ENCODE assay signal across 23 cellular contexts in the genomic region with DNA sequence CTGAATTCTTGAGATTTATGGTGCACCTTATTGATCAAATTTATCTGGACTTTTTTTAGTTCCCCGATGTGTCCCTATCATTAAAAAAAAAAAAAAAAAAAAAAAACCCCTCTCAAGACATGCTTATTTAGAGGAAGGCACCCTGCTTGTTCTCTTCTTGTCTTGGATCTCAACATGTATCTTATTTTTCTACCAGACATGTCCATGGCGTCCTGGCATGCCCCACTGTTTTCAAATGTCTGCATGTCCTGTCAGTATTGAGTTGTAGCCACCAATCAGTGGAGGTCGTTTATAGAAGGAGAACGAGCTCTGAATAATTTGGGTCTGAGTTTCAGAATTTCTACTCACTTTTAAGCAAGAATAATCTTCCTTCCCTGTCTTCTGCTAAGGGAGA. TPM values are rescaled to one million over a fixed set of nuclear protein-coding genes. Genes with fewer than 3 reads are reported as not detected.
DNase-seq lines count a peak whose midpoint lies in the region; ATAC-seq, FAIRE-seq and TF ChIP-seq lines count a peak whose summit lies in the region.
"Had no signal": no experiment of that assay in that cellular context is flagged by ENCODE, and none has a peak within 500 bp of the region (broad histone marks: within the 10 kb centered on the region; RNA-seq: fewer than 3 reads in every experiment).

No MANE protein-coding gene starts in this region.

- H4K20me1 ChIP-seq in HepG2 (ENCODE audit: insufficient read depth, low read length): peaks cover 3% of the 10 kb centered on the region; the same call in 1 of the 2 replicates

- peaks cover 92% of the 10 kb centered on the region for H3K27me3 Mint-ChIP-seq in stimulated activated naive CD8-positive, alpha-beta T cell treated with anti-CD3 and anti-CD28 coated beads, Interleukin-15, Interleukin-2, amounts not matched to agents 100 ng/mL and 50 ng/mL, for 24 hours
- peaks cover 99% of the 10 kb centered on the region for H3K27me3 Mint-ChIP-seq in stimulated activated naive CD8-positive, alpha-beta T cell treated with anti-CD3 and anti-CD28 coated beads, Interleukin-15, amount 100 ng/mL, for 72 hours

- intact Hi-C loops in vagina (cut with DNase I): loop anchor here (5.0 to 10.0 kb wide), 2 partner anchors 375 to 722 kb away; no protein-coding TSS in a partner anchor
- intact Hi-C loops in HepG2 (cut with micrococcal nuclease; ENCODE audit: unreplicated experiment): no loop called here

- no peak for DNase-seq in stimulated activated naive CD8-positive, alpha-beta T cell treated with anti-CD3 and anti-CD28 coated beads, Interleukin-15, amount 100 ng/mL, for 72 hours
- DNase-seq in fibroblast of villous mesenchyme (ENCODE audit: low read depth): peak; percentile 38
- peak in 1 of 2 donors; percentile 75 for DNase-seq in vagina (ENCODE audit: extremely low spot score in 2 of 2)
- DNase-seq in HepG2 (ENCODE audit: low spot score): no peak
- DNase-seq: activated naive CD4-positive, alpha-beta T cell treated with anti-CD3 and anti-CD28 coated beads for 36 hours; caudate nucleus; foreskin melanocyte; kidney; NCI-H1694; NCI-H69; nucleus accumbens; stimulated activated CD4-positive, alpha-beta T cell treated with anti-CD3 and anti-CD28 coated beads, Interleukin-12 subunit alpha, Interleukin-12 subunit beta, amount 100 ng/mL, for 4 hours; T1000 had no signal

- peak overlapping the region; percentile 9 for H3K4me3 Mint-ChIP-seq in stimulated activated naive CD8-positive, alpha-beta T cell treated with anti-CD3 and anti-CD28 coated beads, Interleukin-15, Interleukin-2, amounts not matched to agents 100 ng/mL and 50 ng/mL, for 24 hours
- no peak overlapping the region for H3K4me3 Mint-ChIP-seq in stimulated activated naive CD8-positive, alpha-beta T cell treated with anti-CD3 and anti-CD28 coated beads, Interleukin-15, amount 100 ng/mL, for 72 hours
- H3K4me3 Mint-ChIP-seq: activated naive CD4-positive, alpha-beta T cell treated with anti-CD3 and anti-CD28 coated beads for 36 hours had no signal

- H3K27ac ChIP-seq in vagina (peak overlapping the region; percentile 93), HepG2 (ENCODE audit: extremely low read length, insufficient read depth, low read length) (no peak overlapping the region)
- H3K27ac ChIP-seq: A549; BLaER1 treated with 17β-estradiol and CSF1 and Interleukin-3, amounts not matched to agents 10 nM and 100 nM; suprapubic skin had no signal

- WGBS in HepG2 (ENCODE audit: low lambda C conversion rate): 26% methylated on average over 4 of the region's 4 CpGs

- no peak overlapping the region for H3K27ac Mint-ChIP-seq in stimulated activated naive CD8-positive, alpha-beta T cell treated with anti-CD3 and anti-CD28 coated beads, Interleukin-15, Interleukin-2, amounts not matched to agents 100 ng/mL and 50 ng/mL, for 24 hours
- H3K27ac Mint-ChIP-seq in stimulated activated naive CD8-positive, alpha-beta T cell treated with anti-CD3 and anti-CD28 coated beads, Interleukin-15, amount 100 ng/mL, for 72 hours: no peak overlapping the region
- H3K27ac Mint-ChIP-seq: activated naive CD4-positive, alpha-beta T cell treated with anti-CD3 and anti-CD28 coated beads for 36 hours had no signal

- CTCF ChIA-PET in HepG2 (lab: Yijun Ruan, JAX; ENCODE audit: low intra/inter-chr PET ratio, low total read pairs): no interaction called here

- H3K9me3 Mint-ChIP-seq in stimulated activated naive CD8-positive, alpha-beta T cell treated with anti-CD3 and anti-CD28 coated beads, Interleukin-15, Interleukin-2, amounts not matched to agents 100 ng/mL and 50 ng/mL, for 24 hours: no peaks in the 10 kb centered on the region
- H3K9me3 Mint-ChIP-seq in stimulated activated naive CD8-positive, alpha-beta T cell treated with anti-CD3 and anti-CD28 coated beads, Interleukin-15, amount 100 ng/mL, for 72 hours: no peaks in the 10 kb centered on the region
- H3K9me3 Mint-ChIP-seq: activated naive CD4-positive, alpha-beta T cell treated with anti-CD3 and anti-CD28 coated beads for 36 hours had no signal

- no TSS peak for BruUV-seq in HepG2 (replicated peaks; lab: Mats Ljungman, UMichigan)

- H3K9ac ChIP-seq in HepG2 (ENCODE audit: insufficient read depth, low read depth, low read length): no peak overlapping the region
- H3K9ac ChIP-seq: BLaER1 treated with 17β-estradiol and CSF1 and Interleukin-3, amounts not matched to agents 10 nM and 100 nM had no signal

- H2AFZ ChIP-seq in HepG2 (ENCODE audit: low read length): no peak overlapping the region

- TF ChIP-seq EP300 in HepG2 (IDR thresholded peaks at IDR 0.05; ENCODE audit: low read depth in 2 of 2, low read length in 2 of 2): no peak
- no peak for TF ChIP-seq EP300 in HepG2 (CRISPR knock-in tag; IDR thresholded peaks at IDR 0.05; ENCODE audit: borderline replicate concordance)

- TF ChIP-seq POLR2A in vagina (IDR thresholded peaks at IDR 0.05): no peak
- TF ChIP-seq POLR2A in HepG2 (IDR thresholded peaks at IDR 0.05; ENCODE audit: insufficient read depth in 1 of 2, low read depth in 2 of 2, low read length in 2 of 2): no peak

- TF ChIP-seq CTCF in fibroblast of villous mesenchyme (IDR thresholded peaks at IDR 0.05; ENCODE audit: insufficient read depth, low read depth, low read length) (no peak), vagina (IDR thresholded peaks at IDR 0.05) (no peak), HepG2 (CRISPR knock-in tag; IDR thresholded peaks at IDR 0.05) (no peak)

- H3K27me3 ChIP-seq in vagina (peaks cover 11% of the 10 kb centered on the region), HepG2 (ENCODE audit: control insufficient read depth in 1 of 2, insufficient read depth in 2 of 2, low read length in 2 of 2) (peaks cover 17 to 83% of the 10 kb centered on the region in 2 experiments)

- H3K9me3 ChIP-seq in vagina (no peaks in the 10 kb centered on the region), HepG2 (ENCODE audit: low read length) (no peaks in the 10 kb centered on the region)
- H3K9me3 ChIP-seq: A549, suprapubic skin had no signal

- POLR2A ChIA-PET in HepG2 (lab: Yijun Ruan, JAX): no interaction called here

- H3K4me1 Mint-ChIP-seq in stimulated activated naive CD8-positive, alpha-beta T cell treated with anti-CD3 and anti-CD28 coated beads, Interleukin-15, Interleukin-2, amounts not matched to agents 100 ng/mL and 50 ng/mL, for 24 hours (ENCODE audit: low read depth): peaks cover 55% of the 10 kb centered on the region
- H3K4me1 Mint-ChIP-seq in stimulated activated naive CD8-positive, alpha-beta T cell treated with anti-CD3 and anti-CD28 coated beads, Interleukin-15, amount 100 ng/mL, for 72 hours: peaks cover 73% of the 10 kb centered on the region

- no peak for ATAC-seq in stimulated activated naive CD8-positive, alpha-beta T cell treated with anti-CD3 and anti-CD28 coated beads, Interleukin-15, amount 100 ng/mL, for 72 hours
- no peak for ATAC-seq in GM19328 (IDR thresholded peaks at IDR 0.05; ENCODE audit: unreplicated experiment)
- no peak for ATAC-seq in HepG2
- ATAC-seq: A549 had no signal

- H3K79me2 ChIP-seq in HepG2 (ENCODE audit: insufficient read depth, low read length): no peaks in the 10 kb centered on the region

- no peak for TF ChIP-seq RAD21 in HepG2 (CRISPR knock-in tag; IDR thresholded peaks at IDR 0.05)

- H3K36me3 ChIP-seq in vagina: no peaks in the 10 kb centered on the region
- H3K36me3 ChIP-seq in HepG2 (replicated peaks in 1 of 2; ENCODE audit: control insufficient read depth in 1 of 2, insufficient read depth in 2 of 2, low read length in 2 of 2): no peaks in the 10 kb centered on the region
- H3K36me3 ChIP-seq: BLaER1 treated with 17β-estradiol and CSF1 and Interleukin-3, amounts not matched to agents 10 nM and 100 nM; suprapubic skin had no signal

- no peaks in the 10 kb centered on the region for H3K36me3 Mint-ChIP-seq in stimulated activated naive CD8-positive, alpha-beta T cell treated with anti-CD3 and anti-CD28 coated beads, Interleukin-15, Interleukin-2, amounts not matched to agents 100 ng/mL and 50 ng/mL, for 24 hours (ENCODE audit: low read depth)

- peaks cover 49% of the 10 kb centered on the region for H3K4me1 ChIP-seq in vagina
- peaks cover 30% of the 10 kb centered on the region for H3K4me1 ChIP-seq in HepG2 (ENCODE audit: insufficient read depth, low read length)

- in situ Hi-C loops in HepG2 (cut with HindIII; ENCODE audit: extremely low pct_ligation_motif_present, low pct_unique_long_range_greater_than_20kb): loop anchor here (5.0 to 10.0 kb wide), 3 partner anchors 372 to 820 kb away; no protein-coding TSS in a partner anchor

- no peak for FAIRE-seq in HepG2 (lab: Jason Lieb, UNC)
- FAIRE-seq: A549, D721Med, kidney had no signal

- H3K4me3 ChIP-seq in fibroblast of villous mesenchyme (ENCODE audit: low read depth, low read length): peak overlapping the region; percentile 86
- peak overlapping the region; percentile 88 to 91 for H3K4me3 ChIP-seq in vagina
- no peak overlapping the region for H3K4me3 ChIP-seq in HepG2 (replicated peaks in 1 of 3; ENCODE audit: insufficient read depth in 1 of 3, low read depth in 2 of 3, low read length in 3 of 3)
- H3K4me3 ChIP-seq: A549, lung, suprapubic skin had no signal

- no peak overlapping the region for H3K4me2 ChIP-seq in HepG2 (ENCODE audit: low read depth, low read length)
- H3K4me2 ChIP-seq: A549 had no signal

RNA-seq across cellular contexts. Expression of a gene that starts 2.8 kb away (rescaled TPM):
- total RNA-seq in fibroblast of villous mesenchyme: 1.3 and 2.6 TPM in 2 replicates
- 14.5 TPM for total RNA-seq in vagina
- 0.04 TPM in 2 replicates for total RNA-seq in HepG2 (2016; rRNA removed; fragmentation: Illumina TruSeq; extraction: Trizol)
- not detected in 2 replicates for total RNA-seq in HepG2 (2016; cell fraction: cytosol; rRNA removed; fragmentation: Illumina TruSeq; extraction: Trizol; ENCODE audit: low read depth)
- total RNA-seq in HepG2 (2016; cell fraction: insoluble cytoplasmic fraction; rRNA removed; fragmentation: Illumina TruSeq; extraction: Trizol): 0.02 TPM in 1 of 2 replicates, not detected in the other
- 0.03 TPM in 1 of 2 replicates, not detected in the other for total RNA-seq in HepG2 (2016; cell fraction: membrane; rRNA removed; fragmentation: Illumina TruSeq; extraction: Trizol)
- not detected in 2 replicates for total RNA-seq in HepG2 (2016; cell fraction: nucleus; rRNA removed; fragmentation: Illumina TruSeq; extraction: Trizol)
- 0.01 TPM in 1 of 2 replicates, not detected in the other for polyA plus RNA-seq in HepG2 (2011; rRNA removed)
- polyA plus RNA-seq in HepG2 (2011; cell fraction: cytosol; rRNA removed): not detected in 2 replicates
- polyA plus RNA-seq in HepG2 (2011; cell fraction: nucleus; rRNA removed): not detected in 2 replicates
- polyA plus RNA-seq in HepG2 (2012): not detected in 2 replicates
- polyA plus RNA-seq in HepG2 (2016; cell fraction: cytosol; fragmentation: Illumina TruSeq; extraction: Trizol; ENCODE audit: low read depth): not detected in 2 replicates
- polyA plus RNA-seq in HepG2 (2016; cell fraction: insoluble cytoplasmic fraction; fragmentation: Illumina TruSeq; extraction: Trizol; ENCODE audit: low read depth): not detected in 2 replicates
- not detected in 2 replicates for polyA plus RNA-seq in HepG2 (2016; cell fraction: membrane; fragmentation: Illumina TruSeq; extraction: Trizol; ENCODE audit: low read depth)
- polyA plus RNA-seq in HepG2 (2016; cell fraction: nucleus; fragmentation: Illumina TruSeq; extraction: Trizol; ENCODE audit: insufficient read depth, low read depth): 0.11 TPM in 1 of 2 replicates, not detected in the other
- polyA minus RNA-seq in HepG2 (2011; rRNA and poly(A)+ RNA removed; ENCODE audit: low replicate concordance): 0.26 TPM in 1 of 2 replicates, not detected in the other
- not detected in 2 replicates for polyA minus RNA-seq in HepG2 (2011; cell fraction: cytosol; rRNA and poly(A)+ RNA removed)
- polyA minus RNA-seq in HepG2 (2011; cell fraction: nucleus; rRNA and poly(A)+ RNA removed): 0.26 TPM in 1 of 2 replicates, not detected in the other
- total RNA-seq: activated CD8-positive, alpha-beta memory T cell treated with anti-CD3 and anti-CD28 coated beads for 36 hours; activated naive CD4-positive, alpha-beta T cell treated with anti-CD3 and anti-CD28 coated beads for 36 hours; aorta; dermis microvascular lymphatic vessel endothelial cell; lung had no signal
- polyA plus RNA-seq: lung had no signal

RNA-seq across cellular contexts. Expression of a gene that starts 17.7 kb away (rescaled TPM):
- 41.9 and 47.1 TPM in 2 replicates for total RNA-seq in fibroblast of villous mesenchyme
- 9.8 TPM for total RNA-seq in vagina
- not detected in 2 replicates for total RNA-seq in HepG2 (2016; rRNA removed; fragmentation: Illumina TruSeq; extraction: Trizol)
- total RNA-seq in HepG2 (2016; cell fraction: cytosol; rRNA removed; fragmentation: Illumina TruSeq; extraction: Trizol; ENCODE audit: low read depth): not detected in 2 replicates
- not detected in 2 replicates for total RNA-seq in HepG2 (2016; cell fraction: insoluble cytoplasmic fraction; rRNA removed; fragmentation: Illumina TruSeq; extraction: Trizol)
- not detected in 2 replicates for total RNA-seq in HepG2 (2016; cell fraction: membrane; rRNA removed; fragmentation: Illumina TruSeq; extraction: Trizol)
- total RNA-seq in HepG2 (2016; cell fraction: nucleus; rRNA removed; fragmentation: Illumina TruSeq; extraction: Trizol): not detected in 2 replicates
- polyA plus RNA-seq in HepG2 (2011; rRNA removed): 0.04 TPM in 1 of 2 replicates, not detected in the other
- not detected in 2 replicates for polyA plus RNA-seq in HepG2 (2011; cell fraction: cytosol; rRNA removed)
- not detected in 2 replicates for polyA plus RNA-seq in HepG2 (2011; cell fraction: nucleus; rRNA removed)
- polyA plus RNA-seq in HepG2 (2012): not detected in 2 replicates
- polyA plus RNA-seq in HepG2 (2016; cell fraction: cytosol; fragmentation: Illumina TruSeq; extraction: Trizol; ENCODE audit: low read depth): not detected in 2 replicates
- not detected in 2 replicates for polyA plus RNA-seq in HepG2 (2016; cell fraction: insoluble cytoplasmic fraction; fragmentation: Illumina TruSeq; extraction: Trizol; ENCODE audit: low read depth)
- polyA plus RNA-seq in HepG2 (2016; cell fraction: membrane; fragmentation: Illumina TruSeq; extraction: Trizol; ENCODE audit: low read depth): not detected in 2 replicates
- polyA plus RNA-seq in HepG2 (2016; cell fraction: nucleus; fragmentation: Illumina TruSeq; extraction: Trizol; ENCODE audit: insufficient read depth, low read depth): not detected in 2 replicates
- 2.9 TPM in 1 of 2 replicates, not detected in the other for polyA minus RNA-seq in HepG2 (2011; rRNA and poly(A)+ RNA removed; ENCODE audit: low replicate concordance)
- polyA minus RNA-seq in HepG2 (2011; cell fraction: cytosol; rRNA and poly(A)+ RNA removed): not detected in 2 replicates
- polyA minus RNA-seq in HepG2 (2011; cell fraction: nucleus; rRNA and poly(A)+ RNA removed): not detected in 2 replicates
- total RNA-seq: activated CD8-positive, alpha-beta memory T cell treated with anti-CD3 and anti-CD28 coated beads for 36 hours; activated naive CD4-positive, alpha-beta T cell treated with anti-CD3 and anti-CD28 coated beads for 36 hours; lung had no signal
- polyA plus RNA-seq: lung had no signal

RNA-seq across cellular contexts. Expression of a gene that starts 28.6 kb away (rescaled TPM):
- total RNA-seq in fibroblast of villous mesenchyme (39.0 and 47.1 TPM in 2 replicates), vagina (19.2 TPM), HepG2 (2016; rRNA removed; fragmentation: Illumina TruSeq; extraction: Trizol) (not detected in 2 replicates)
- not detected in 2 replicates for total RNA-seq in HepG2 (2016; cell fraction: cytosol; rRNA removed; fragmentation: Illumina TruSeq; extraction: Trizol; ENCODE audit: low read depth)
- not detected in 2 replicates for total RNA-seq in HepG2 (2016; cell fraction: insoluble cytoplasmic fraction; rRNA removed; fragmentation: Illumina TruSeq; extraction: Trizol)
- not detected in 2 replicates for total RNA-seq in HepG2 (2016; cell fraction: membrane; rRNA removed; fragmentation: Illumina TruSeq; extraction: Trizol)
- total RNA-seq in HepG2 (2016; cell fraction: nucleus; rRNA removed; fragmentation: Illumina TruSeq; extraction: Trizol): not detected in 2 replicates
- polyA plus RNA-seq in HepG2 (2011; rRNA removed): 0.03 TPM in 1 of 2 replicates, not detected in the other
- not detected in 2 replicates for polyA plus RNA-seq in HepG2 (2011; cell fraction: cytosol; rRNA removed)
- polyA plus RNA-seq in HepG2 (2011; cell fraction: nucleus; rRNA removed): not detected in 2 replicates
- polyA plus RNA-seq in HepG2 (2012): not detected in 2 replicates
- polyA plus RNA-seq in HepG2 (2016; cell fraction: cytosol; fragmentation: Illumina TruSeq; extraction: Trizol; ENCODE audit: low read depth): not detected in 2 replicates
- polyA plus RNA-seq in HepG2 (2016; cell fraction: insoluble cytoplasmic fraction; fragmentation: Illumina TruSeq; extraction: Trizol; ENCODE audit: low read depth): not detected in 2 replicates
- polyA plus RNA-seq in HepG2 (2016; cell fraction: membrane; fragmentation: Illumina TruSeq; extraction: Trizol; ENCODE audit: low read depth): 0.12 TPM in 1 of 2 replicates, not detected in the other
- not detected in 2 replicates for polyA plus RNA-seq in HepG2 (2016; cell fraction: nucleus; fragmentation: Illumina TruSeq; extraction: Trizol; ENCODE audit: insufficient read depth, low read depth)
- 11.6 TPM in 1 of 2 replicates, not detected in the other for polyA minus RNA-seq in HepG2 (2011; rRNA and poly(A)+ RNA removed; ENCODE audit: low replicate concordance)
- polyA minus RNA-seq in HepG2 (2011; cell fraction: cytosol; rRNA and poly(A)+ RNA removed): not detected in 2 replicates
- not detected in 2 replicates for polyA minus RNA-seq in HepG2 (2011; cell fraction: nucleus; rRNA and poly(A)+ RNA removed)
- total RNA-seq: activated naive CD4-positive, alpha-beta T cell treated with anti-CD3 and anti-CD28 coated beads for 36 hours had no signal

RNA-seq across cellular contexts. Expression of a gene that starts 37.4 kb away (rescaled TPM):
- 17.1 and 20.3 TPM in 2 replicates for total RNA-seq in fibroblast of villous mesenchyme
- 13.0 TPM for total RNA-seq in vagina
- total RNA-seq in HepG2 (2016; rRNA removed; fragmentation: Illumina TruSeq; extraction: Trizol): not detected in 2 replicates
- total RNA-seq in HepG2 (2016; cell fraction: cytosol; rRNA removed; fragmentation: Illumina TruSeq; extraction: Trizol; ENCODE audit: low read depth): not detected in 2 replicates
- total RNA-seq in HepG2 (2016; cell fraction: insoluble cytoplasmic fraction; rRNA removed; fragmentation: Illumina TruSeq; extraction: Trizol): not detected in 2 replicates
- not detected in 2 replicates for total RNA-seq in HepG2 (2016; cell fraction: membrane; rRNA removed; fragmentation: Illumina TruSeq; extraction: Trizol)
- not detected in 2 replicates for total RNA-seq in HepG2 (2016; cell fraction: nucleus; rRNA removed; fragmentation: Illumina TruSeq; extraction: Trizol)
- not detected in 2 replicates for polyA plus RNA-seq in HepG2 (2011; rRNA removed)
- not detected in 2 replicates for polyA plus RNA-seq in HepG2 (2011; cell fraction: cytosol; rRNA removed)
- not detected in 2 replicates for polyA plus RNA-seq in HepG2 (2011; cell fraction: nucleus; rRNA removed)
- polyA plus RNA-seq in HepG2 (2012): not detected in 2 replicates
- polyA plus RNA-seq in HepG2 (2016; cell fraction: cytosol; fragmentation: Illumina TruSeq; extraction: Trizol; ENCODE audit: low read depth): not detected in 2 replicates
- not detected in 2 replicates for polyA plus RNA-seq in HepG2 (2016; cell fraction: insoluble cytoplasmic fraction; fragmentation: Illumina TruSeq; extraction: Trizol; ENCODE audit: low read depth)
- polyA plus RNA-seq in HepG2 (2016; cell fraction: membrane; fragmentation: Illumina TruSeq; extraction: Trizol; ENCODE audit: low read depth): not detected in 2 replicates
- polyA plus RNA-seq in HepG2 (2016; cell fraction: nucleus; fragmentation: Illumina TruSeq; extraction: Trizol; ENCODE audit: insufficient read depth, low read depth): not detected in 2 replicates
- polyA minus RNA-seq in HepG2 (2011; rRNA and poly(A)+ RNA removed; ENCODE audit: low replicate concordance): 0.51 TPM in 1 of 2 replicates, not detected in the other
- not detected in 2 replicates for polyA minus RNA-seq in HepG2 (2011; cell fraction: cytosol; rRNA and poly(A)+ RNA removed)
- polyA minus RNA-seq in HepG2 (2011; cell fraction: nucleus; rRNA and poly(A)+ RNA removed): not detected in 2 replicates
- total RNA-seq: activated CD8-positive, alpha-beta memory T cell treated with anti-CD3 and anti-CD28 coated beads for 36 hours; activated naive CD4-positive, alpha-beta T cell treated with anti-CD3 and anti-CD28 coated beads for 36 hours had no signal

RNA-seq across cellular contexts. Expression of a gene that starts 39.9 kb away (rescaled TPM):
- not detected in 2 replicates for total RNA-seq in fibroblast of villous mesenchyme
- total RNA-seq in vagina: 2.5 TPM
- not detected in 2 replicates for total RNA-seq in HepG2 (2016; rRNA removed; fragmentation: Illumina TruSeq; extraction: Trizol)
- not detected in 2 replicates for total RNA-seq in HepG2 (2016; cell fraction: cytosol; rRNA removed; fragmentation: Illumina TruSeq; extraction: Trizol; ENCODE audit: low read depth)
- total RNA-seq in HepG2 (2016; cell fraction: insoluble cytoplasmic fraction; rRNA removed; fragmentation: Illumina TruSeq; extraction: Trizol): not detected in 2 replicates
- total RNA-seq in HepG2 (2016; cell fraction: membrane; rRNA removed; fragmentation: Illumina TruSeq; extraction: Trizol): not detected in 2 replicates
- not detected in 2 replicates for total RNA-seq in HepG2 (2016; cell fraction: nucleus; rRNA removed; fragmentation: Illumina TruSeq; extraction: Trizol)
- polyA plus RNA-seq in HepG2 (2011; rRNA removed): not detected in 2 replicates
- not detected in 2 replicates for polyA plus RNA-seq in HepG2 (2011; cell fraction: cytosol; rRNA removed)
- polyA plus RNA-seq in HepG2 (2011; cell fraction: nucleus; rRNA removed): not detected in 2 replicates
- polyA plus RNA-seq in HepG2 (2012): not detected in 2 replicates
- polyA plus RNA-seq in HepG2 (2016; cell fraction: cytosol; fragmentation: Illumina TruSeq; extraction: Trizol; ENCODE audit: low read depth): not detected in 2 replicates
- polyA plus RNA-seq in HepG2 (2016; cell fraction: insoluble cytoplasmic fraction; fragmentation: Illumina TruSeq; extraction: Trizol; ENCODE audit: low read depth): not detected in 2 replicates
- polyA plus RNA-seq in HepG2 (2016; cell fraction: membrane; fragmentation: Illumina TruSeq; extraction: Trizol; ENCODE audit: low read depth): not detected in 2 replicates
- polyA plus RNA-seq in HepG2 (2016; cell fraction: nucleus; fragmentation: Illumina TruSeq; extraction: Trizol; ENCODE audit: insufficient read depth, low read depth): not detected in 2 replicates
- not detected in 2 replicates for polyA minus RNA-seq in HepG2 (2011; rRNA and poly(A)+ RNA removed; ENCODE audit: low replicate concordance)
- not detected in 2 replicates for polyA minus RNA-seq in HepG2 (2011; cell fraction: cytosol; rRNA and poly(A)+ RNA removed)
- polyA minus RNA-seq in HepG2 (2011; cell fraction: nucleus; rRNA and poly(A)+ RNA removed): not detected in 2 replicates
- total RNA-seq: activated CD8-positive, alpha-beta memory T cell treated with anti-CD3 and anti-CD28 coated beads for 36 hours; activated naive CD4-positive, alpha-beta T cell treated with anti-CD3 and anti-CD28 coated beads for 36 hours; aorta; dermis microvascular lymphatic vessel endothelial cell; kidney; lung; suprapubic skin had no signal
- polyA plus RNA-seq: aorta, lung had no signal

Comparison
In these comparisons a context has a peak if more than half of its experiments do, and no peak if none do; other contexts are left out.
1. H3K4me3 ChIP-seq: peak in fibroblast of villous mesenchyme (single experiment) and vagina (2 of 2); none in HepG2 (0 of 3).
2. RNA of a gene that starts 17.7 kb away (total RNA-seq): 41.9 to 47.1 TPM in fibroblast of villous mesenchyme and 9.8 TPM in vagina (single experiment); not detected in HepG2; every median in the first group is over 10 times any median in the second.
3. RNA of a gene that starts 28.6 kb away (total RNA-seq): 39.0 to 47.1 TPM in fibroblast of villous mesenchyme and 19.2 TPM in vagina (single experiment); not detected in HepG2; every median in the first group is over 10 times any median in the second.